8 cellular contexts compared by ENCODE assay signal in genomic region chr11:69101100-69101791, GRCh38. TPM values are rescaled to one million over a fixed set of nuclear protein-coding genes. Genes with fewer than 3 reads are reported as not detected.
DNase-seq lines count a peak whose midpoint lies in the region; ATAC-seq and TF ChIP-seq lines count a peak whose summit lies in the region.

No MANE protein-coding gene starts in this region.

- peak; percentile 92 for DNase-seq in DMS79 (lab: John Stamatoyannopoulos, UW)
- peak; percentile 84 for DNase-seq in activated T-cell treated with anti-CD3 and anti-CD28 coated beads, Interleukin-2, amount 50 U/mL, for 1 hour
- no peak for DNase-seq in esophagus muscularis mucosa (ENCODE audit: extremely low spot score)
- DNase-seq in stimulated activated naive CD4-positive, alpha-beta T cell (lab: John Stamatoyannopoulos, UW) = peak; percentile 57 to 84 (median 70)

- no peaks in the 10 kb centered on the region for H3K36me3 Mint-ChIP-seq in nephron (ENCODE audit: low read depth)

- H3K4me3 ChIP-seq in OCI-LY1 (ENCODE audit: low read depth, low read length, poor library complexity, severe bottlenecking) = no peak overlapping the region
- no peak overlapping the region for H3K4me3 ChIP-seq in esophagus muscularis mucosa

- H3K79me2 ChIP-seq in OCI-LY1 (ENCODE audit: insufficient read depth, low read length) = no peaks in the 10 kb centered on the region

- no peaks in the 10 kb centered on the region for H3K4me1 ChIP-seq in OCI-LY1 (ENCODE audit: insufficient read depth, low read length, severe bottlenecking)
- peaks cover 5 to 26% (median 21%) of the 10 kb centered on the region in 4 donors for H3K4me1 ChIP-seq in esophagus muscularis mucosa

- intact Hi-C loops in esophagus muscularis mucosa (cut with DNase I) = loop anchor here (2.0 kb wide), 1 partner anchor 542 kb away; no protein-coding TSS in a partner anchor

- H3K36me3 ChIP-seq in OCI-LY1 (ENCODE audit: insufficient read depth, low read length) (no peaks in the 10 kb centered on the region), esophagus muscularis mucosa (peaks cover 0 to 12% (median 5%) of the 10 kb centered on the region in 4 donors)

- no peaks in the 10 kb centered on the region for H4K20me1 ChIP-seq in OCI-LY1 (ENCODE audit: insufficient read depth, low read length)

- H3K27ac ChIP-seq in OCI-LY1 (ENCODE audit: low read depth, low read length, poor library complexity, severe bottlenecking) (no peak overlapping the region), esophagus muscularis mucosa (replicated peaks in 1 of 4) (no peak overlapping the region)

- peaks cover 4% of the 10 kb centered on the region for H3K4me1 Mint-ChIP-seq in nephron

- no peaks in the 10 kb centered on the region for H3K9me3 ChIP-seq in OCI-LY1 (ENCODE audit: low read length)
- H3K9me3 ChIP-seq in esophagus muscularis mucosa = no peaks in the 10 kb centered on the region

- H3K27me3 ChIP-seq in OCI-LY1 (ENCODE audit: insufficient read depth, low read length) = no peaks in the 10 kb centered on the region
- H3K27me3 ChIP-seq in esophagus muscularis mucosa = no peaks in the 10 kb centered on the region

- H3K9me3 Mint-ChIP-seq in nephron = no peaks in the 10 kb centered on the region

- WGBS in esophagus muscularis mucosa = 26% methylated on average over 12 of the region's 14 CpGs

- TF ChIP-seq POLR2A in esophagus muscularis mucosa (IDR thresholded peaks at IDR 0.05; ENCODE audit: low read depth) = no peak

- peak; percentile 39 for ATAC-seq in HG03354 (IDR thresholded peaks at IDR 0.05; ENCODE audit: poor library complexity, severe bottlenecking, unreplicated experiment)
- no peak for ATAC-seq in HG03135 (IDR thresholded peaks at IDR 0.05; ENCODE audit: unreplicated experiment)

- peaks cover 10% of the 10 kb centered on the region for H3K27me3 Mint-ChIP-seq in nephron (ENCODE audit: low read depth)

- no peaks in the 10 kb centered on the region for H3K9me2 ChIP-seq in OCI-LY1 (ENCODE audit: low read depth, low read length)

- H3F3A ChIP-seq in OCI-LY1 (ENCODE audit: insufficient read depth, low read length) = no peaks in the 10 kb centered on the region

- TF ChIP-seq EP300 in esophagus muscularis mucosa (IDR thresholded peaks at IDR 0.05) = no peak

- H3K4me3 Mint-ChIP-seq in nephron = no peak overlapping the region

- no peak overlapping the region for H3K4me2 ChIP-seq in OCI-LY1 (ENCODE audit: low read length)

- H3K9ac ChIP-seq in OCI-LY1 (ENCODE audit: low read length) = no peak overlapping the region

- no peak overlapping the region for H2AFZ ChIP-seq in OCI-LY1 (ENCODE audit: low read length)

- H3K27ac Mint-ChIP-seq in nephron = no peak overlapping the region

- TF ChIP-seq CTCF in OCI-LY1 (IDR thresholded peaks at IDR 0.05; ENCODE audit: low read length) (peak; percentile 93), esophagus muscularis mucosa (IDR thresholded peaks at IDR 0.05) (peak; percentile 97 to 100 (median 97)), nephron (IDR thresholded peaks at IDR 0.05; ENCODE audit: unreplicated experiment in 3 of 3) (peak; percentile 98 to 99 (median 99))

RNA-seq across cellular contexts. Expression of gene TPCN2, which starts 52.5 kb away (rescaled TPM):
- 10 to 100 TPM; 18.7 to 34.5 (median 24.7) TPM for total RNA-seq in esophagus muscularis mucosa

RNA-seq across cellular contexts. Expression of gene SMIM38, which starts 54.5 kb away (rescaled TPM):
- total RNA-seq in esophagus muscularis mucosa = 1 to 10 TPM in 3 of 4 donors, under 1 TPM in 1; 0.50 to 4.2 (median 2.6) TPM
